9 cellular contexts compared by ENCODE assay signal in genomic region chr7:85023066-85023687, GRCh38.
DNase-seq lines count a peak whose midpoint lies in the region; ATAC-seq, FAIRE-seq and TF ChIP-seq lines count a peak whose summit lies in the region.
"Had no signal": no experiment of that assay in that cellular context is flagged by ENCODE, and none has a peak within 500 bp of the region (broad histone marks: within the 10 kb centered on the region; RNA-seq: fewer than 3 reads in every experiment).

No MANE protein-coding gene starts in this region.

- no peak overlapping the region for H3K27ac Mint-ChIP-seq in naive thymus-derived CD4-positive, alpha-beta T cell
- no peak overlapping the region for H3K27ac Mint-ChIP-seq in activated T-helper 1 cell treated with anti-CD3 and anti-CD28 coated beads, Interleukin-12 subunit alpha, Interleukin-12 subunit beta, Interleukin-2, Interleukin-4 antibody, amounts not matched to agents 30 ng/mL and 10 ng/mL and 1 ng/mL, durations not matched to agents 14 hours and 24 hours and 36 hours
- H3K27ac Mint-ChIP-seq: CD8-positive, alpha-beta memory T cell had no signal

- no peak overlapping the region for H3K27ac ChIP-seq in dorsolateral prefrontal cortex
- no peak overlapping the region for H3K27ac ChIP-seq in naive thymus-derived CD4-positive, alpha-beta T cell (ENCODE audit: low read depth, low read length)

- no peaks in the 10 kb centered on the region for H3K4me1 Mint-ChIP-seq in naive thymus-derived CD4-positive, alpha-beta T cell
- H3K4me1 Mint-ChIP-seq in activated T-helper 1 cell treated with anti-CD3 and anti-CD28 coated beads, Interleukin-12 subunit alpha, Interleukin-12 subunit beta, Interleukin-2, Interleukin-4 antibody, amounts not matched to agents 30 ng/mL and 10 ng/mL and 1 ng/mL, durations not matched to agents 14 hours and 24 hours and 36 hours (ENCODE audit: low read depth): no peaks in the 10 kb centered on the region
- H3K4me1 Mint-ChIP-seq: CD8-positive, alpha-beta memory T cell had no signal

- TF ChIP-seq CTCF in dorsolateral prefrontal cortex (IDR thresholded peaks at IDR 0.05 in 54 of 56, conservative IDR thresholded peaks at IDR 0.05 in 2 of 56; ENCODE audit: low read depth in 1 of 56, partially characterized antibody in 56 of 56): peak; percentile 70 to 99 (median 87)

- H3K4me3 Mint-ChIP-seq in naive thymus-derived CD4-positive, alpha-beta T cell: no peak overlapping the region
- no peak overlapping the region for H3K4me3 Mint-ChIP-seq in activated T-helper 1 cell treated with anti-CD3 and anti-CD28 coated beads, Interleukin-12 subunit alpha, Interleukin-12 subunit beta, Interleukin-2, Interleukin-4 antibody, amounts not matched to agents 30 ng/mL and 10 ng/mL and 1 ng/mL, durations not matched to agents 14 hours and 24 hours and 36 hours
- H3K4me3 Mint-ChIP-seq: CD8-positive, alpha-beta memory T cell had no signal

- peak; percentile 31 for DNase-seq in NCI-H1436 (lab: John Stamatoyannopoulos, UW)
- no peak for DNase-seq in NCI-H1436 treated with DMSO at 0.1 percent for 48 hours (lab: John Stamatoyannopoulos, UW)
- no peak for DNase-seq in GM19239 (ENCODE audit: insufficient read length, low spot score)
- DNase-seq in OCI-M1 (lab: John Stamatoyannopoulos, UW): peak; percentile 87
- DNase-seq in dorsolateral prefrontal cortex: peak in 2 of 10 donors; percentile 9 to 23
- DNase-seq in naive thymus-derived CD4-positive, alpha-beta T cell: peak in 7 of 9 donors; percentile 12 to 60 (median 45)
- DNase-seq in activated T-helper 1 cell treated with anti-CD3 and anti-CD28 coated beads, Interleukin-12 subunit alpha, Interleukin-12 subunit beta, Interleukin-2, Interleukin-4 antibody, amounts not matched to agents 30 ng/mL and 10 ng/mL and 1 ng/mL, durations not matched to agents 14 hours and 24 hours and 36 hours (ENCODE audit: low spot score): no peak

- H3K27me3 Mint-ChIP-seq in naive thymus-derived CD4-positive, alpha-beta T cell: peaks cover 0 to 8% (median 4%) of the 10 kb centered on the region in 5 donors
- peaks cover 2% of the 10 kb centered on the region for H3K27me3 Mint-ChIP-seq in activated T-helper 1 cell treated with anti-CD3 and anti-CD28 coated beads, Interleukin-12 subunit alpha, Interleukin-12 subunit beta, Interleukin-2, Interleukin-4 antibody, amounts not matched to agents 30 ng/mL and 10 ng/mL and 1 ng/mL, durations not matched to agents 14 hours and 24 hours and 36 hours (ENCODE audit: insufficient read depth)
- H3K27me3 Mint-ChIP-seq: CD8-positive, alpha-beta memory T cell had no signal

- H3K36me3 Mint-ChIP-seq in naive thymus-derived CD4-positive, alpha-beta T cell: no peaks in the 10 kb centered on the region
- H3K36me3 Mint-ChIP-seq in activated T-helper 1 cell treated with anti-CD3 and anti-CD28 coated beads, Interleukin-12 subunit alpha, Interleukin-12 subunit beta, Interleukin-2, Interleukin-4 antibody, amounts not matched to agents 30 ng/mL and 10 ng/mL and 1 ng/mL, durations not matched to agents 14 hours and 24 hours and 36 hours (ENCODE audit: low read depth): no peaks in the 10 kb centered on the region
- H3K36me3 Mint-ChIP-seq: CD8-positive, alpha-beta memory T cell had no signal

- H3K27me3 ChIP-seq in dorsolateral prefrontal cortex: no peaks in the 10 kb centered on the region
- H3K27me3 ChIP-seq in naive thymus-derived CD4-positive, alpha-beta T cell (ENCODE audit: control insufficient read depth in 2 of 2, insufficient read depth in 2 of 2, low read length in 2 of 2): no peaks in the 10 kb centered on the region

- H3K9me3 ChIP-seq in naive thymus-derived CD4-positive, alpha-beta T cell (ENCODE audit: control insufficient read depth in 2 of 3, low read length in 3 of 3): no peaks in the 10 kb centered on the region

- H3K36me3 ChIP-seq in naive thymus-derived CD4-positive, alpha-beta T cell (ENCODE audit: control insufficient read depth in 2 of 3, insufficient read depth in 3 of 3, low read length in 3 of 3): no peaks in the 10 kb centered on the region

- no peak for ATAC-seq in naive thymus-derived CD4-positive, alpha-beta T cell
- ATAC-seq in HG02798 (IDR thresholded peaks at IDR 0.05; ENCODE audit: poor library complexity, unreplicated experiment): no peak

- CTCF ChIA-PET in naive thymus-derived CD4-positive, alpha-beta T cell (lab: Charles Lee): interaction anchor here (0.6 to 6.4 kb wide), 9 partner anchors 13 to 1091 kb away, joined by 3 to 44 read pairs (median 3); no protein-coding TSS in a partner anchor

- H3K4me1 ChIP-seq in naive thymus-derived CD4-positive, alpha-beta T cell (ENCODE audit: control insufficient read depth in 2 of 2, insufficient read depth in 2 of 2, low read length in 2 of 2): no peaks in the 10 kb centered on the region

- H3K4me3 ChIP-seq in dorsolateral prefrontal cortex: no peak overlapping the region
- H3K4me3 ChIP-seq in naive thymus-derived CD4-positive, alpha-beta T cell (ENCODE audit: low read length): no peak overlapping the region

- no peaks in the 10 kb centered on the region for H3K9me3 Mint-ChIP-seq in naive thymus-derived CD4-positive, alpha-beta T cell
- H3K9me3 Mint-ChIP-seq in activated T-helper 1 cell treated with anti-CD3 and anti-CD28 coated beads, Interleukin-12 subunit alpha, Interleukin-12 subunit beta, Interleukin-2, Interleukin-4 antibody, amounts not matched to agents 30 ng/mL and 10 ng/mL and 1 ng/mL, durations not matched to agents 14 hours and 24 hours and 36 hours: no peaks in the 10 kb centered on the region

- POLR2A ChIA-PET in naive thymus-derived CD4-positive, alpha-beta T cell (lab: Charles Lee): no interaction called here

- intact Hi-C loops in dorsolateral prefrontal cortex (cut with DNase I): loop anchor here (5.0 kb wide), 1 partner anchor 1046 kb away; no protein-coding TSS in a partner anchor
- intact Hi-C loops in naive thymus-derived CD4-positive, alpha-beta T cell (cut with micrococcal nuclease): loop anchor here (1.0 to 2.0 kb wide), 4 partner anchors 834 to 1087 kb away; no protein-coding TSS in a partner anchor
- intact Hi-C loops in activated T-helper 1 cell treated with anti-CD3 and anti-CD28 coated beads, Interleukin-12 subunit alpha, Interleukin-12 subunit beta, Interleukin-2, Interleukin-4 antibody, amounts not matched to agents 30 ng/mL and 10 ng/mL and 1 ng/mL, durations not matched to agents 14 hours and 24 hours and 36 hours (cut with micrococcal nuclease): loop anchor here (1.0 to 10.0 kb wide), 3 partner anchors 568 to 1087 kb away; no protein-coding TSS in a partner anchor

- FAIRE-seq in GM19239 (lab: Jason Lieb, UNC): peak; percentile 60

Comparison
In these comparisons a context has a peak if more than half of its experiments do, and no peak if none do; other contexts are left out.
1. DNase-seq: peak in NCI-H1436 (single experiment), OCI-M1 (single experiment) and naive thymus-derived CD4-positive, alpha-beta T cell (7 of 9); none in NCI-H1436 treated with DMSO at 0.1 percent for 48 hours (single experiment), GM19239 (single experiment) and activated T-helper 1 cell treated with anti-CD3 and anti-CD28 coated beads, Interleukin-12 subunit alpha, Interleukin-12 subunit beta, Interleukin-2, Interleukin-4 antibody, amounts not matched to agents 30 ng/mL and 10 ng/mL and 1 ng/mL, durations not matched to agents 14 hours and 24 hours and 36 hours (single experiment).